8 cellular contexts compared by ENCODE assay signal in genomic region chr3:46449755-46450552, GRCh38. TPM values are rescaled to one million over a fixed set of nuclear protein-coding genes. Genes with fewer than 3 reads are reported as not detected.
A peak's percentile ranks its signal among the peaks of the same experiment; 100 is the strongest.
DNase-seq lines count a peak whose midpoint lies in the region; ATAC-seq and TF ChIP-seq lines count a peak whose summit lies in the region.

No MANE protein-coding gene starts in this region.

- ATAC-seq in GM19324 (IDR thresholded peaks at IDR 0.05; ENCODE audit: low FRiP score, unreplicated experiment), result no peak

- TF ChIP-seq POLR2A in testis (IDR thresholded peaks at IDR 0.05), result no peak

- 77 to 88% methylated on average over 14 of the region's 14 CpGs for WGBS in testis, 2 donors

- peak; percentile 69 for TF ChIP-seq CTCF in AG10803 (conservative IDR thresholded peaks at IDR 0.05; ENCODE audit: low read length)
- TF ChIP-seq CTCF in GM20000 (IDR thresholded peaks at IDR 0.05; ENCODE audit: extremely low read depth, missing control alignments), result peak; percentile 75
- peak; percentile 71 for TF ChIP-seq CTCF in WI38 (IDR thresholded peaks at IDR 0.05; ENCODE audit: low read depth, low read length)
- TF ChIP-seq CTCF in kidney epithelial cell (IDR thresholded peaks at IDR 0.05; ENCODE audit: insufficient read depth, low read length, poor library complexity, severe bottlenecking), result peak; percentile 62
- peak in 1 of 3 experiments; percentile 42 for TF ChIP-seq CTCF in testis (IDR thresholded peaks at IDR 0.05)

- H3K4me3 ChIP-seq in AG10803 (ENCODE audit: low read length), result no peak overlapping the region
- H3K4me3 ChIP-seq in WI38 (ENCODE audit: low read depth, low read length), result no peak overlapping the region
- H3K4me3 ChIP-seq in kidney epithelial cell (ENCODE audit: low read depth, low read length), result no peak overlapping the region
- H3K4me3 ChIP-seq in testis, result no peak overlapping the region

- no peak overlapping the region for H3K27ac ChIP-seq in testis
- H3K27ac ChIP-seq in caudate nucleus (ENCODE audit: low read depth, low read length), result no peak overlapping the region

- DNase-seq in AG10803 (ENCODE audit: low read depth) (peak; percentile 9), GM20000 (ENCODE audit: low spot score) (no peak), kidney epithelial cell (ENCODE audit: low read depth) (no peak), pons (ENCODE audit: low spot score) (no peak), testis (no peak), caudate nucleus (lab: John Stamatoyannopoulos, UW) (no peak)

- H3K36me3 ChIP-seq in kidney epithelial cell (ENCODE audit: control insufficient read depth, insufficient read depth, low read length) (no peaks in the 10 kb centered on the region), testis (ENCODE audit: low read depth, missing control alignments) (no peaks in the 10 kb centered on the region)

- intact Hi-C loops in testis (cut with DNase I; ENCODE audit: low total_unique reads), result no loop called here

- H3K9me3 ChIP-seq in testis, result no peaks in the 10 kb centered on the region

- no peaks in the 10 kb centered on the region for H3K4me1 ChIP-seq in testis

- H3K27me3 ChIP-seq in kidney epithelial cell (ENCODE audit: control insufficient read depth, insufficient read depth, low read length), result peaks cover 2% of the 10 kb centered on the region
- H3K27me3 ChIP-seq in testis, result no peaks in the 10 kb centered on the region

RNA-seq across cellular contexts. Expression of gene LTF, which starts 14.8 kb away (rescaled TPM):
- total RNA-seq in kidney epithelial cell (not detected in 2 replicates), testis (under 1 TPM; 0.31 to 0.43 TPM)
- polyA plus RNA-seq in testis (ENCODE audit: insufficient read depth, low read depth, low replicate concordance), result 7.8 TPM

RNA-seq across cellular contexts. Expression of gene CCRL2, which starts 42.9 kb away (rescaled TPM):
- total RNA-seq in kidney epithelial cell (0.29 and 0.48 TPM in 2 replicates), testis (under 1 TPM; 0.31 to 0.87 TPM)
- polyA plus RNA-seq in testis (ENCODE audit: insufficient read depth, low read depth, low replicate concordance), result 1.2 TPM

RNA-seq across cellular contexts. Expression of gene RTP3, which starts 47.8 kb away (rescaled TPM):
- total RNA-seq in kidney epithelial cell, result not detected in 2 replicates
- total RNA-seq in testis, result 1 to 10 TPM in 1 of 2 donors, under 1 TPM in 1; 0.50 to 1.1 TPM
- polyA plus RNA-seq in testis (ENCODE audit: insufficient read depth, low read depth, low replicate concordance), result 2.0 TPM
